Comparison of ENCODE assay signal across 7 cellular contexts in the genomic region with DNA sequence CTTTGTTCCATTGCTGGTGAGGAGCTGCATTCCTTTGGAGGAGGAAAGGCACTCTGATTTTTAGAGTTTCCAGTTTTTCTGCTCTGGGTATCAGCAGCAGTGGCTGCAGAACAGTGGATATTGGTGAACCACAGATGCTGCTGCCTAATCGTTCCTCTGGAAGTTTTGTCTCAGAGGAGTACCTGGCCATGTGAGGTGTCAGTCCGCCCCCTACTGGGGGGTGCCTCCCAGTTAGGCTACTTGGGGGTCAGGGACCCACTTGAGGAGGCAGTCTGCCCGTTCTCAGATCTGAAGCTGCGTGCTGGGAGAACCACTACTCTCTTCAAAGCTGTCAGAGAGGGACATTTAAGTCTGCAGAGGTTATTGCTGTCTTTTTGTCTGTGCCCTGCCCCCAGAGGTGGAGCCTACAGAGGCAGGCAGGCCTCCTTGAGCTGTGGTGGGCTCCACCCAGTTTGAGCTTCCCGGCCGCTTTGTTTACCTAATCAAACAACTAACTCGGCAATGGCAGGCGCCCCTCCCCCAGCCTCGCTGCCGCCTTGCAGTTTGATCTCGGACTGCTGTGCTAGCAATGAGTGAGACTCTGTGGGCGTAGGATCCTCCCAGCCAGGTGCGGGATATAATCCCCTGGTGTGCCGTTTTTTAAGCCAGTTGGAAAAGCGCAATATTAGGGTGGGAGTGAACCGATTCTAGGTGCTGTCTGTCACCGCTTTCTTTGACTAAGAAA.
DNase-seq lines count a peak whose midpoint lies in the region; ATAC-seq, FAIRE-seq and TF ChIP-seq lines count a peak whose summit lies in the region.
"Not testable (repeated sequence)": the region's sequence is repeated elsewhere in the genome, so short reads cannot be mapped to it uniquely, and the experiment has no call there.

No MANE protein-coding gene starts in this region.

- not testable (repeated sequence) for H3K36me3 Mint-ChIP-seq in activated CD4-positive, alpha-beta memory T cell treated with anti-CD3 and anti-CD28 coated beads for 36 hours; activated naive CD4-positive, alpha-beta T cell treated with anti-CD3 and anti-CD28 coated beads for 36 hours (ENCODE audit: low read depth); natural killer cell

- not testable (repeated sequence) for H3K27ac Mint-ChIP-seq in activated CD4-positive, alpha-beta memory T cell treated with anti-CD3 and anti-CD28 coated beads for 36 hours; activated naive CD4-positive, alpha-beta T cell treated with anti-CD3 and anti-CD28 coated beads for 36 hours; natural killer cell

- not testable (repeated sequence) for H3K79me2 ChIP-seq in PC-9 (ENCODE audit: low read depth); HepG2 (ENCODE audit: insufficient read depth, low read length)

- WGBS in HepG2 (ENCODE audit: low lambda C conversion rate) = 40% methylated on average over 2 of the region's 17 CpGs

- TF ChIP-seq CTCF in GM12873 (IDR thresholded peaks at IDR 0.05; ENCODE audit: insufficient read depth, low read depth, low read length, missing control alignments) = peak; percentile 5
- peak; percentile 30; the same call in 1 of the 2 replicates for TF ChIP-seq CTCF in PC-9 (conservative IDR thresholded peaks at IDR 0.05)
- TF ChIP-seq CTCF in HepG2 (CRISPR knock-in tag; IDR thresholded peaks at IDR 0.05) = peak; percentile 63
- TF ChIP-seq CTCF in natural killer cell (IDR thresholded peaks at IDR 0.05) = peak; percentile 19

- H3K4me2 ChIP-seq in PC-9 = not testable (repeated sequence)
- H3K4me2 ChIP-seq in HepG2 (ENCODE audit: low read depth, low read length) = peak overlapping the region; percentile 24; the same call in 1 of the 2 replicates

- not testable (repeated sequence) for TF ChIP-seq POLR2A in HepG2 (IDR thresholded peaks at IDR 0.05; ENCODE audit: insufficient read depth in 1 of 2, low read depth in 2 of 2, low read length in 2 of 2)

- not testable (repeated sequence) for H3K27ac ChIP-seq in PC-9; HepG2 (ENCODE audit: extremely low read length, insufficient read depth, low read length)

- not testable (repeated sequence) for H3K9me2 ChIP-seq in PC-9 (ENCODE audit: insufficient read depth)

- H3K36me3 ChIP-seq in PC-9 (ENCODE audit: low read depth); HepG2 (replicated peaks in 1 of 2; ENCODE audit: control insufficient read depth in 1 of 2, insufficient read depth in 2 of 2, low read length in 2 of 2): not testable (repeated sequence)

- not testable (repeated sequence) for H3K4me3 Mint-ChIP-seq in activated CD4-positive, alpha-beta memory T cell treated with anti-CD3 and anti-CD28 coated beads for 36 hours; activated naive CD4-positive, alpha-beta T cell treated with anti-CD3 and anti-CD28 coated beads for 36 hours; natural killer cell

- H3F3A ChIP-seq in PC-9 (ENCODE audit: insufficient read depth, low read depth) = not testable (repeated sequence)

- not testable (repeated sequence) for H2AFZ ChIP-seq in PC-9; HepG2 (ENCODE audit: low read length)

- not testable (repeated sequence) for H3K27me3 Mint-ChIP-seq in activated CD4-positive, alpha-beta memory T cell treated with anti-CD3 and anti-CD28 coated beads for 36 hours; activated naive CD4-positive, alpha-beta T cell treated with anti-CD3 and anti-CD28 coated beads for 36 hours (ENCODE audit: low read depth); natural killer cell (ENCODE audit: low read depth in 2 of 2)

- not testable (repeated sequence) for FAIRE-seq in HepG2 (lab: Jason Lieb, UNC)

- H3K4me3 ChIP-seq in PC-9; HepG2 (replicated peaks in 1 of 3; ENCODE audit: insufficient read depth in 1 of 3, low read depth in 2 of 3, low read length in 3 of 3): not testable (repeated sequence)

- not testable (repeated sequence) for H3K4me1 Mint-ChIP-seq in activated CD4-positive, alpha-beta memory T cell treated with anti-CD3 and anti-CD28 coated beads for 36 hours (ENCODE audit: low read depth); activated naive CD4-positive, alpha-beta T cell treated with anti-CD3 and anti-CD28 coated beads for 36 hours (ENCODE audit: low read depth)
- peaks cover 0 to 17% of the 10 kb centered on the region in 2 donors for H3K4me1 Mint-ChIP-seq in natural killer cell

- H3K9me3 Mint-ChIP-seq in activated CD4-positive, alpha-beta memory T cell treated with anti-CD3 and anti-CD28 coated beads for 36 hours; activated naive CD4-positive, alpha-beta T cell treated with anti-CD3 and anti-CD28 coated beads for 36 hours; natural killer cell: not testable (repeated sequence)

- POLR2A ChIA-PET in PC-9 (lab: Charles Lee; ENCODE audit: unreplicated experiment) = interaction anchor here (0.6 kb wide), 1 partner anchor 169 kb away, joined by 3 read pairs; no protein-coding TSS in a partner anchor
- POLR2A ChIA-PET in activated CD4-positive, alpha-beta memory T cell treated with anti-CD3 and anti-CD28 coated beads for 36 hours (lab: Charles Lee); HepG2 (lab: Yijun Ruan, JAX): not testable (repeated sequence)

- in situ Hi-C loops in HepG2 (cut with HindIII; ENCODE audit: extremely low pct_ligation_motif_present, low pct_unique_long_range_greater_than_20kb) = not testable (repeated sequence)

- peak in 1 of 2 experiments; percentile 58 for DNase-seq in PC-9
- peak; percentile 50 for DNase-seq in activated CD4-positive, alpha-beta memory T cell treated with anti-CD3 and anti-CD28 coated beads for 36 hours
- DNase-seq in activated T-cell treated with anti-CD3 and anti-CD28 coated beads, Interleukin-2, amount 50 U/mL, for 48 hours = peak; percentile 34
- DNase-seq in activated naive CD4-positive, alpha-beta T cell treated with anti-CD3 and anti-CD28 coated beads for 36 hours = peak; percentile 15
- not testable (repeated sequence) for DNase-seq in HepG2 (ENCODE audit: low spot score); natural killer cell

- TF ChIP-seq EP300 in HepG2 (IDR thresholded peaks at IDR 0.05; ENCODE audit: low read depth in 2 of 2, low read length in 2 of 2); HepG2 (CRISPR knock-in tag; IDR thresholded peaks at IDR 0.05; ENCODE audit: borderline replicate concordance): not testable (repeated sequence)

- not testable (repeated sequence) for TF ChIP-seq RAD21 in HepG2 (CRISPR knock-in tag; IDR thresholded peaks at IDR 0.05)

- not testable (repeated sequence) for H4K20me1 ChIP-seq in PC-9 (ENCODE audit: insufficient read depth); HepG2 (ENCODE audit: insufficient read depth, low read length)

- not testable (repeated sequence) for BruUV-seq in PC-9 (replicated peaks; lab: Mats Ljungman, UMichigan); HepG2 (replicated peaks; lab: Mats Ljungman, UMichigan)

- H3K9ac ChIP-seq in HepG2 (ENCODE audit: insufficient read depth, low read depth, low read length) = not testable (repeated sequence)

- H3K27me3 ChIP-seq in PC-9 (ENCODE audit: insufficient read depth, low read depth); HepG2 (ENCODE audit: control insufficient read depth in 1 of 2, insufficient read depth in 2 of 2, low read length in 2 of 2): not testable (repeated sequence)

- not testable (repeated sequence) for H3K4me1 ChIP-seq in PC-9 (replicated peaks; ENCODE audit: insufficient read depth); HepG2 (ENCODE audit: insufficient read depth, low read length)

- not testable (repeated sequence) for ATAC-seq in HepG2, natural killer cell

- not testable (repeated sequence) for H3K9me3 ChIP-seq in PC-9 (ENCODE audit: insufficient read depth, low read depth); HepG2 (ENCODE audit: low read length)

- CTCF ChIA-PET in PC-9 (lab: Charles Lee); HepG2 (lab: Yijun Ruan, JAX; ENCODE audit: low intra/inter-chr PET ratio, low total read pairs): not testable (repeated sequence)
- CTCF ChIA-PET in activated CD4-positive, alpha-beta memory T cell treated with anti-CD3 and anti-CD28 coated beads for 36 hours (lab: Charles Lee) = interaction anchor here (0.6 to 2.3 kb wide), 5 partner anchors 18 to 613 kb away, joined by 3 to 10 read pairs (median 3); no protein-coding TSS in a partner anchor
- CTCF ChIA-PET in activated naive CD4-positive, alpha-beta T cell treated with anti-CD3 and anti-CD28 coated beads for 36 hours (lab: Charles Lee) = interaction anchor here (0.6 kb wide), 1 partner anchor 179 kb away, joined by 3 read pairs; no protein-coding TSS in a partner anchor

- intact Hi-C loops in PC-9 (cut with micrococcal nuclease; ENCODE audit: unreplicated experiment) = loop anchor here (2.0 to 5.0 kb wide), 4 partner anchors 62 to 466 kb away; no protein-coding TSS in a partner anchor
- intact Hi-C loops in activated CD4-positive, alpha-beta memory T cell treated with anti-CD3 and anti-CD28 coated beads for 36 hours (cut with micrococcal nuclease) = loop anchor here (2.0 kb wide), 1 partner anchor 614 kb away; no protein-coding TSS in a partner anchor
- intact Hi-C loops in activated naive CD4-positive, alpha-beta T cell treated with anti-CD3 and anti-CD28 coated beads for 36 hours (cut with micrococcal nuclease); HepG2 (cut with micrococcal nuclease; ENCODE audit: unreplicated experiment); natural killer cell (cut with micrococcal nuclease): not testable (repeated sequence)

Comparison
In these comparisons a context has a peak if more than half of its experiments do, and no peak if none do; other contexts are left out.
1. CTCF ChIP-seq: peak in every context shown above with its lines; median percentile 63 in HepG2; 30 in PC-9; 19 in natural killer cell; 5 in GM12873.